In genomic region chr15:67885848-67886247, GRCh38 we compare ENCODE assay signal across 22 cellular contexts. TPM values are rescaled to one million over a fixed set of nuclear protein-coding genes. Genes with fewer than 3 reads are reported as not detected.
A peak's percentile ranks its signal among the peaks of the same experiment; 100 is the strongest.
DNase-seq lines count a peak whose midpoint lies in the region; ATAC-seq and TF ChIP-seq lines count a peak whose summit lies in the region.
"Had no signal": no experiment of that assay in that cellular context is flagged by ENCODE, and none has a peak within 500 bp of the region (broad histone marks: within the 10 kb centered on the region; RNA-seq: fewer than 3 reads in every experiment).

No MANE protein-coding gene starts in this region.

- no peaks in the 10 kb centered on the region for H3K9me3 ChIP-seq in tibial nerve
- H3K9me3 ChIP-seq: BE2C, HAP-1 had no signal

- H3K36me3 Mint-ChIP-seq in activated naive CD4-positive, alpha-beta T cell treated with anti-CD3 and anti-CD28 coated beads, Interleukin-2, amount 50 U/mL, for 24 hours, result peaks cover 1% of the 10 kb centered on the region
- peaks cover 6% of the 10 kb centered on the region in 2 donors for H3K36me3 Mint-ChIP-seq in activated naive CD4-positive, alpha-beta T cell treated with anti-CD3 and anti-CD28 coated beads, Interleukin-2, amount 50 U/mL, for 72 hours
- H3K36me3 Mint-ChIP-seq: IgD-negative memory B cell had no signal

- H3K27ac ChIP-seq in VCaP, result peak overlapping the region; percentile 90
- peak overlapping the region in 3 of 4 donors; percentile 87 to 92 (median 90) for H3K27ac ChIP-seq in tibial nerve

- no peak for TF ChIP-seq EP300 in tibial nerve (IDR thresholded peaks at IDR 0.05)

- peaks cover 0 to 46% (median 20%) of the 10 kb centered on the region in 4 donors for H3K4me1 ChIP-seq in tibial nerve
- H3K4me1 ChIP-seq: BE2C had no signal

- H3K9me3 Mint-ChIP-seq in activated naive CD4-positive, alpha-beta T cell treated with anti-CD3 and anti-CD28 coated beads, Interleukin-2, amount 50 U/mL, for 24 hours, result peaks cover 5% of the 10 kb centered on the region
- peaks cover 8 to 14% of the 10 kb centered on the region in 2 donors for H3K9me3 Mint-ChIP-seq in activated naive CD4-positive, alpha-beta T cell treated with anti-CD3 and anti-CD28 coated beads, Interleukin-2, amount 50 U/mL, for 72 hours

- H3K27ac Mint-ChIP-seq in activated naive CD4-positive, alpha-beta T cell treated with anti-CD3 and anti-CD28 coated beads, Interleukin-2, amount 50 U/mL, for 24 hours, result no peak overlapping the region
- no peak overlapping the region for H3K27ac Mint-ChIP-seq in activated naive CD4-positive, alpha-beta T cell treated with anti-CD3 and anti-CD28 coated beads, Interleukin-2, amount 50 U/mL, for 72 hours
- H3K27ac Mint-ChIP-seq: IgD-negative memory B cell had no signal

- TF ChIP-seq CTCF in VCaP (conservative IDR thresholded peaks at IDR 0.05) (no peak), tibial nerve (IDR thresholded peaks at IDR 0.05) (no peak)

- TF ChIP-seq POLR2A in tibial nerve (IDR thresholded peaks at IDR 0.05), result no peak

- no peaks in the 10 kb centered on the region for H3K36me3 ChIP-seq in tibial nerve
- H3K36me3 ChIP-seq: BE2C, HAP-1 had no signal

- H3K27me3 ChIP-seq in tibial nerve, result no peaks in the 10 kb centered on the region
- H3K27me3 ChIP-seq: BE2C had no signal

- peak overlapping the region; percentile 60 for H3K4me3 Mint-ChIP-seq in activated naive CD4-positive, alpha-beta T cell treated with anti-CD3 and anti-CD28 coated beads, Interleukin-2, amount 50 U/mL, for 24 hours

- DNase-seq in activated naive CD4-positive, alpha-beta T cell treated with anti-CD3 and anti-CD28 coated beads, Interleukin-2, amount 50 U/mL, for 72 hours (ENCODE audit: low spot score in 2 of 2), result no peak
- DNase-seq in dermis blood vessel endothelial cell (peak; percentile 4), tibial nerve (ENCODE audit: low spot score in 2 of 2) (no peak), NCI-H524 (lab: John Stamatoyannopoulos, UW) (no peak), H4 (ENCODE audit: low spot score) (no peak), NCI-H510A treated with DMSO at 0.1 percent for 48 hours (lab: John Stamatoyannopoulos, UW) (no peak)
- DNase-seq: BE2C; CD4-positive, CD25-positive, alpha-beta regulatory T cell; EL; Kasumi-1; NCI-H1105; NCI-H2081 treated with DMSO at 0.1 percent for 48 hours; NCI-H446 treated with DMSO at 0.1 percent for 48 hours; NCI-H748 treated with DMSO at 0.1 percent for 48 hours; NK-92 treated with Interleukin-12 subunit alpha and Interleukin-12 subunit beta, amount 100 ng/mL, for 24 hours; SHP77 treated with DMSO at 0.1 percent for 48 hours had no signal

- no peak for ATAC-seq in activated naive CD4-positive, alpha-beta T cell treated with anti-CD3 and anti-CD28 coated beads, Interleukin-2, amount 50 U/mL, for 72 hours

- peaks cover 10% of the 10 kb centered on the region for H3K27me3 Mint-ChIP-seq in activated naive CD4-positive, alpha-beta T cell treated with anti-CD3 and anti-CD28 coated beads, Interleukin-2, amount 50 U/mL, for 24 hours

- H3K4me1 Mint-ChIP-seq in activated naive CD4-positive, alpha-beta T cell treated with anti-CD3 and anti-CD28 coated beads, Interleukin-2, amount 50 U/mL, for 24 hours, result peaks cover 30% of the 10 kb centered on the region

- no peak overlapping the region for H3K4me3 ChIP-seq in tibial nerve
- H3K4me3 ChIP-seq: HAP-1 had no signal

RNA-seq across cellular contexts. Expression of gene RNU6-1, which starts 46.0 kb away (rescaled TPM):
- total RNA-seq in activated naive CD4-positive, alpha-beta T cell treated with anti-CD3 and anti-CD28 coated beads, Interleukin-2, amount 50 U/mL, for 72 hours, result not detected
- total RNA-seq in dermis blood vessel endothelial cell, result not detected in 2 replicates
- not detected for total RNA-seq in tibial nerve
- not detected in 2 replicates for total RNA-seq in H4 (2014; rRNA removed; shearing (Covaris generic))
- total RNA-seq: CD4-positive, CD25-positive, alpha-beta regulatory T cell; OCI-LY7; RPMI7951 had no signal
